ENCODE assay signal across 1 cellular context in the genomic region with DNA sequence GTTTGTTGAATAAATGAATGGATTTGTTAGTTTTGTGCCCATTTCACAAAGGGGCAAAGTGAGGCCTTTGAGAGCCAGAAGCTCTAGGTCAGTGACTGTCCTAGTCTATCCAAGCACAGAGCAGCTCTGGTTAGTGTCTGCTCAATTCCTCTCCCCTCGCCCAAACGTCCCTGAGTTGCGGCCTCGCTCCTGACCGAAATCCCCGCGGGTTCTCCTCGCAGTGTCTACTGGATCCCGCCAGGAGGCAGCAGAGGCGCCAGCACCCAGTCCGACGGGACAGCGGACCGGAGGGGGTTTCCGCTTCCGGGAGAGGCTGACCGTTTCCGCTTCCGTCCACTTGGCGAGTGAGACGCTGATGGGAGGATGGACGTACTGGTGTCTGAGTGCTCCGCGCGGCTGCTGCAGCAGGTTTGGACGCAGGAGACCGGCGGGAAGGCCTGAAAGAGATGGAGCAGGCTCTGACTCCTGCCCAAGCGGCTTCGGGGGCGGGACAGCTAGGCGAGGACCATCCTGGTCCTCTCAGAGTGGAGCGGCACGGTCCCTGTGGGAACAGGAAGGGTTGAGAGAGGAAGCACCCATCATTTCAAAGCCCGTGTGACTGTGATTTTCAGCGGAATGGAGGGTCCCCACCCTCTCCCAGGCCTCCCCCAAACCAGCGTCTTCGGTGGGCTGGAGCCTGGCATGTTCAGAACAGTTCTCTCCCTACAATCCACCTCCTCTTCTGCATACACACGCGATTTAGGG.
TF ChIP-seq lines count a peak whose summit lies in the region.

Gene RARS1, plus strand, starts transcription at position 336 of the 744 bp plus-strand sequence. Its CDS starts 28 bp downstream, at position 364.

TF ChIP-seq in HepG2, 621 proteins besides CTCF, POLR2A, EP300 and RAD21 (continued from another document):
- peak; percentile 66; the same call in 1 of the 2 replicates for TF ChIP-seq ZNF318 (CRISPR knock-in tag; IDR thresholded peaks at IDR 0.05)
- TF ChIP-seq, protein P1, sequence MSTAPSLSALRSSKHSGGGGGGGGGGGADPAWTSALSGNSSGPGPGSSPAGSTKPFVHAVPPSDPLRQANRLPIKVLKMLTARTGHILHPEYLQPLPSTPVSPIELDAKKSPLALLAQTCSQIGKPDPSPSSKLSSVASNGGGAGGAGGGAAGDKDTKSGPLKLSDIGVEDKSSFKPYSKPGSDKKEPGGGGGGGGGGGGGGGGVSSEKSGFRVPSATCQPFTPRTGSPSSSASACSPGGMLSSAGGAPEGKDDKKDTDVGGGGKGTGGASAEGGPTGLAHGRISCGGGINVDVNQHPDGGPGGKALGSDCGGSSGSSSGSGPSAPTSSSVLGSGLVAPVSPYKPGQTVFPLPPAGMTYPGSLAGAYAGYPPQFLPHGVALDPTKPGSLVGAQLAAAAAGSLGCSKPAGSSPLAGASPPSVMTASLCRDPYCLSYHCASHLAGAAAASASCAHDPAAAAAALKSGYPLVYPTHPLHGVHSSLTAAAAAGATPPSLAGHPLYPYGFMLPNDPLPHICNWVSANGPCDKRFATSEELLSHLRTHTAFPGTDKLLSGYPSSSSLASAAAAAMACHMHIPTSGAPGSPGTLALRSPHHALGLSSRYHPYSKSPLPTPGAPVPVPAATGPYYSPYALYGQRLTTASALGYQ (CRISPR knock-in tag; IDR thresholded peaks at IDR 0.05): peak; percentile 56; the same call in 1 of the 2 replicates
- TF ChIP-seq ZMYM3 (CRISPR knock-in tag; IDR thresholded peaks at IDR 0.05): no peak; the same call in 1 of the 2 replicates
- TF ChIP-seq ETV5 (CRISPR knock-in tag; IDR thresholded peaks at IDR 0.05; ENCODE audit: borderline replicate concordance): peak; percentile 79
- TF ChIP-seq SIN3A (IDR thresholded peaks at IDR 0.05; ENCODE audit: borderline replicate concordance, low read depth, low read length): 0 out of 2 replicates have a peak, but pooled peaks have one; percentile 48
- 0 out of 2 replicates have a peak, but pooled peaks have one; percentile 52 for TF ChIP-seq E2F5 (CRISPR knock-in tag; conservative IDR thresholded peaks at IDR 0.05)
- no peak for TF ChIP-seq ADNP (CRISPR knock-in tag; IDR thresholded peaks at IDR 0.05)
- TF ChIP-seq CBFB (CRISPR knock-in tag; IDR thresholded peaks at IDR 0.05): peak; percentile 91
- TF ChIP-seq SALL2 (CRISPR knock-in tag; IDR thresholded peaks at IDR 0.05): peak; percentile 90
- TF ChIP-seq MIXL1 (CRISPR knock-in tag; IDR thresholded peaks at IDR 0.05): peak; percentile 54; the same call in 1 of the 2 replicates
- TF ChIP-seq, protein P2, sequence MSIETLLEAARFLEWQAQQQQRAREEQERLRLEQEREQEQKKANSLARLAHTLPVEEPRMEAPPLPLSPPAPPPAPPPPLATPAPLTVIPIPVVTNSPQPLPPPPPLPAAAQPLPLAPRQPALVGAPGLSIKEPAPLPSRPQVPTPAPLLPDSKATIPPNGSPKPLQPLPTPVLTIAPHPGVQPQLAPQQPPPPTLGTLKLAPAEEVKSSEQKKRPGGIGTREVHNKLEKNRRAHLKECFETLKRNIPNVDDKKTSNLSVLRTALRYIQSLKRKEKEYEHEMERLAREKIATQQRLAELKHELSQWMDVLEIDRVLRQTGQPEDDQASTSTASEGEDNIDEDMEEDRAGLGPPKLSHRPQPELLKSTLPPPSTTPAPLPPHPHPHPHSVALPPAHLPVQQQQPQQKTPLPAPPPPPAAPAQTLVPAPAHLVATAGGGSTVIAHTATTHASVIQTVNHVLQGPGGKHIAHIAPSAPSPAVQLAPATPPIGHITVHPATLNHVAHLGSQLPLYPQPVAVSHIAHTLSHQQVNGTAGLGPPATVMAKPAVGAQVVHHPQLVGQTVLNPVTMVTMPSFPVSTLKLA (IDR thresholded peaks at IDR 0.05): no peak
- peak; percentile 83; the same call in 1 of the 2 replicates for TF ChIP-seq ZNF598 (CRISPR knock-in tag; IDR thresholded peaks at IDR 0.05; ENCODE audit: borderline replicate concordance)
- TF ChIP-seq KAT7 (CRISPR knock-in tag; IDR thresholded peaks at IDR 0.05; ENCODE audit: borderline replicate concordance): no peak
TF ChIP-seq in HepG2: peak in this region for 318.
